Comparison of ENCODE assay signal across 8 cellular contexts in genomic region chr16:426906-427249, GRCh38. TPM values are rescaled to one million over a fixed set of nuclear protein-coding genes. Genes with fewer than 3 reads are reported as not detected.
DNase-seq lines count a peak whose midpoint lies in the region; ATAC-seq and TF ChIP-seq lines count a peak whose summit lies in the region.

No MANE protein-coding gene starts in this region.

- H2BK120ac ChIP-seq in trophoblast cell (ENCODE audit: insufficient read depth, low read length, poor library complexity): no peak overlapping the region

- no peak overlapping the region for H2BK12ac ChIP-seq in trophoblast cell (ENCODE audit: low read length)

- peaks cover 37% of the 10 kb centered on the region for H4K20me1 ChIP-seq in DND-41 (ENCODE audit: insufficient read depth, low read length)

- H2AFZ ChIP-seq in DND-41 (ENCODE audit: low read depth, low read length) (no peak overlapping the region), trophoblast cell (ENCODE audit: insufficient read depth, low read length, poor library complexity) (no peak overlapping the region)

- H3K79me2 ChIP-seq in DND-41 (ENCODE audit: insufficient read depth, low read length): peaks cover 60% of the 10 kb centered on the region
- H3K79me2 ChIP-seq in trophoblast cell (ENCODE audit: control insufficient read depth, insufficient read depth, low read length, poor library complexity): peaks cover 12% of the 10 kb centered on the region

- H3K36me3 ChIP-seq in DND-41 (ENCODE audit: insufficient read depth, low read length): peaks cover 19% of the 10 kb centered on the region; the same call in 1 of the 2 replicates
- H3K36me3 ChIP-seq in Panc1 (ENCODE audit: control insufficient read depth, insufficient read depth, low read length): no peaks in the 10 kb centered on the region
- H3K36me3 ChIP-seq in trophoblast cell (ENCODE audit: control insufficient read depth in 1 of 2, insufficient read depth in 2 of 2, low read length in 2 of 2): peaks cover 2% of the 10 kb centered on the region in 2 experiments

- H3K27me3 ChIP-seq in DND-41 (ENCODE audit: insufficient read depth, low read length, poor library complexity) (no peaks in the 10 kb centered on the region), Panc1 (ENCODE audit: control insufficient read depth, insufficient read depth, low read length) (no peaks in the 10 kb centered on the region), trophoblast cell (ENCODE audit: insufficient read depth, low read length) (peaks cover 17% of the 10 kb centered on the region)

- no peak overlapping the region for H4K12ac ChIP-seq in trophoblast cell (ENCODE audit: low read depth, low read length)

- H3K4me2 ChIP-seq in DND-41 (ENCODE audit: insufficient read depth, low read length): peak overlapping the region; percentile 100
- H3K4me2 ChIP-seq in trophoblast cell (ENCODE audit: low read length): peak overlapping the region; percentile 84

- H3K9ac ChIP-seq in DND-41 (ENCODE audit: low read depth, low read length): peak overlapping the region; percentile 88
- H3K9ac ChIP-seq in trophoblast cell (ENCODE audit: low read length): no peak overlapping the region

- POLR2A ChIA-PET in Panc1 (lab: Charles Lee): interaction anchor here (0.6 kb wide), 1 partner anchor 103 kb away, joined by 6 read pairs; no protein-coding TSS in a partner anchor

- intact Hi-C loops in Panc1 (cut with micrococcal nuclease; ENCODE audit: unreplicated experiment): no loop called here

- peak overlapping the region; percentile 75 for H4K8ac ChIP-seq in trophoblast cell (ENCODE audit: low read depth, low read length)

- no peak overlapping the region for H4K91ac ChIP-seq in trophoblast cell (ENCODE audit: low read depth, low read length)

- no peak overlapping the region for H2AK5ac ChIP-seq in trophoblast cell (ENCODE audit: low read length)

- DNase-seq in DND-41 (no peak), Panc1 (ENCODE audit: low read depth, low spot score) (no peak), epithelial cell of proximal tubule (ENCODE audit: low read depth) (no peak), trophoblast cell (no peak), H4 (ENCODE audit: low spot score) (no peak), globus pallidus (ENCODE audit: low spot score) (no peak), amniotic stem cell (lab: John Stamatoyannopoulos, UW) (no peak)
- DNase-seq in activated CD8-positive, alpha-beta memory T cell treated with anti-CD3 and anti-CD28 coated beads, Interleukin-2, amount 50 U/mL, for 48 hours: no peak

- peaks cover 59% of the 10 kb centered on the region for H3K4me1 ChIP-seq in DND-41 (ENCODE audit: insufficient read depth, low read length)
- H3K4me1 ChIP-seq in Panc1 (ENCODE audit: control insufficient read depth, insufficient read depth, low read length): peaks cover 28% of the 10 kb centered on the region
- peaks cover 15 to 18% of the 10 kb centered on the region in 2 experiments for H3K4me1 ChIP-seq in trophoblast cell (ENCODE audit: control insufficient read depth in 1 of 2, insufficient read depth in 2 of 2, low read length in 2 of 2)

- H3K79me1 ChIP-seq in trophoblast cell (ENCODE audit: low read length): peaks cover 5% of the 10 kb centered on the region

- TF ChIP-seq CTCF in DND-41 (IDR thresholded peaks at IDR 0.05; ENCODE audit: borderline replicate concordance, extremely low read depth, low read length, poor library complexity, severe bottlenecking): no peak
- no peak for TF ChIP-seq CTCF in Panc1 (IDR thresholded peaks at IDR 0.05)
- TF ChIP-seq CTCF in epithelial cell of proximal tubule (conservative IDR thresholded peaks at IDR 0.05; ENCODE audit: low read depth, low read length): no peak

- in situ Hi-C loops in Panc1 (cut with HindIII; ENCODE audit: low pct_unique_long_range_greater_than_20kb, low sequenced_read_pairs): no loop called here

- no peak overlapping the region for H3K18ac ChIP-seq in trophoblast cell (ENCODE audit: low read length)

- no peak overlapping the region for H3K23ac ChIP-seq in trophoblast cell (ENCODE audit: low read length)

- H3K9me3 ChIP-seq in DND-41 (ENCODE audit: insufficient read depth, low read length, severe bottlenecking): no peaks in the 10 kb centered on the region
- H3K9me3 ChIP-seq in Panc1 (ENCODE audit: control insufficient read depth, insufficient read depth, low read depth, low read length): no peaks in the 10 kb centered on the region
- H3K9me3 ChIP-seq in trophoblast cell (ENCODE audit: insufficient read depth, low read depth, low read length): peaks cover 2% of the 10 kb centered on the region

- no peak overlapping the region for H2BK5ac ChIP-seq in trophoblast cell (ENCODE audit: low read depth, low read length, poor library complexity)

- H3K27ac ChIP-seq in DND-41 (ENCODE audit: low read length): peak overlapping the region; percentile 57; the same call in 1 of the 2 replicates
- peak overlapping the region; percentile 57 for H3K27ac ChIP-seq in Panc1 (ENCODE audit: low read length)
- H3K27ac ChIP-seq in trophoblast cell (ENCODE audit: low read depth, low read length): no peak overlapping the region

- WGBS in trophoblast cell (ENCODE audit: extremely low coverage, insufficient coverage, insufficient read length): no CpG with 5 or more reads among the region's 13 CpGs

- peak overlapping the region; percentile 68 for H3K4ac ChIP-seq in trophoblast cell (ENCODE audit: low read depth, low read length)

- ATAC-seq in DND-41 (ENCODE audit: insufficient read depth, low read depth): no peak
- ATAC-seq in Panc1: no peak

- H3K14ac ChIP-seq in trophoblast cell (ENCODE audit: low read length): no peak overlapping the region

- H3K4me3 ChIP-seq in DND-41 (ENCODE audit: low read depth in 1 of 2, low read length in 2 of 2) (peak overlapping the region; percentile 80 to 96), Panc1 (ENCODE audit: low read depth in 2 of 2, low read length in 2 of 2) (peak overlapping the region; percentile 64 to 77), epithelial cell of proximal tubule (ENCODE audit: low read depth, low read length) (peak overlapping the region; percentile 90), trophoblast cell (ENCODE audit: low read depth, low read length) (peak overlapping the region; percentile 25)

- CTCF ChIA-PET in Panc1 (lab: Charles Lee): no interaction called here

- no TSS peak for BruUV-seq in Panc1 (replicated peaks; lab: Mats Ljungman, UMichigan)

RNA-seq across cellular contexts. Expression of gene RAB11FIP3, which starts 1.4 kb away (rescaled TPM):
- total RNA-seq in Panc1 (2021; ENCODE audit: unreplicated experiment): 57.3 TPM
- polyA plus RNA-seq in Panc1 (2012; ENCODE audit: insufficient read length): 65.7 TPM
- total RNA-seq in epithelial cell of proximal tubule: 26.6 and 29.1 TPM in 2 replicates
- 13.6 and 14.0 TPM in 2 replicates for polyA plus RNA-seq in trophoblast cell (2013)
- total RNA-seq in H4 (2014; rRNA removed; shearing (Covaris generic)): 5.4 and 11.5 TPM in 2 replicates

RNA-seq across cellular contexts. Expression of gene DECR2, which starts 25.2 kb away (rescaled TPM):
- total RNA-seq in Panc1 (2021; ENCODE audit: unreplicated experiment) (92.7 TPM), epithelial cell of proximal tubule (12.9 and 20.8 TPM in 2 replicates)
- polyA plus RNA-seq in Panc1 (2012; ENCODE audit: insufficient read length): 107 TPM
- polyA plus RNA-seq in trophoblast cell (2013): 13.6 TPM in 2 replicates
- 5.9 and 8.7 TPM in 2 replicates for total RNA-seq in H4 (2014; rRNA removed; shearing (Covaris generic))

RNA-seq across cellular contexts. Expression of gene NME4, which starts 29.9 kb away (rescaled TPM):
- total RNA-seq in Panc1 (2021; ENCODE audit: unreplicated experiment): 500 TPM
- polyA plus RNA-seq in Panc1 (2012; ENCODE audit: insufficient read length): 1,177 TPM
- total RNA-seq in epithelial cell of proximal tubule: 82.3 and 93.2 TPM in 2 replicates
- 175 and 192 TPM in 2 replicates for polyA plus RNA-seq in trophoblast cell (2013)
- 87.5 and 95.3 TPM in 2 replicates for total RNA-seq in H4 (2014; rRNA removed; shearing (Covaris generic))

RNA-seq across cellular contexts. Expression of gene PGAP6, which starts 45.1 kb away (rescaled TPM):
- total RNA-seq in Panc1 (2021; ENCODE audit: unreplicated experiment): 128 TPM
- polyA plus RNA-seq in Panc1 (2012; ENCODE audit: insufficient read length): 259 TPM
- total RNA-seq in epithelial cell of proximal tubule: 69.3 and 87.2 TPM in 2 replicates
- polyA plus RNA-seq in trophoblast cell (2013): 80.1 and 80.9 TPM in 2 replicates
- total RNA-seq in H4 (2014; rRNA removed; shearing (Covaris generic)): 13.7 and 15.9 TPM in 2 replicates

RNA-seq across cellular contexts. Expression of gene MRPL28, which starts 56.5 kb away (rescaled TPM):
- 140 TPM for total RNA-seq in Panc1 (2021; ENCODE audit: unreplicated experiment)
- 198 TPM for polyA plus RNA-seq in Panc1 (2012; ENCODE audit: insufficient read length)
- 188 and 253 TPM in 2 replicates for total RNA-seq in epithelial cell of proximal tubule
- polyA plus RNA-seq in trophoblast cell (2013): 61.1 and 61.4 TPM in 2 replicates
- total RNA-seq in H4 (2014; rRNA removed; shearing (Covaris generic)): 159 and 167 TPM in 2 replicates

Comparison
In these comparisons a context has a peak if more than half of its experiments do, and no peak if none do; other contexts are left out.
1. H3K4me3 ChIP-seq: peak in every context shown above with its lines; median percentile 90 in epithelial cell of proximal tubule; 88 in DND-41; 70 in Panc1; 25 in trophoblast cell.